ENCODE assay signal across 15 cellular contexts in genomic region chr10:92712016-92712889, GRCh38. TPM values are rescaled to one million over a fixed set of nuclear protein-coding genes. Genes with fewer than 3 reads are reported as not detected.
DNase-seq lines count a peak whose midpoint lies in the region; ATAC-seq and TF ChIP-seq lines count a peak whose summit lies in the region.
"Had no signal": no experiment of that assay in that cellular context is flagged by ENCODE, and none has a peak within 500 bp of the region (broad histone marks: within the 10 kb centered on the region; RNA-seq: fewer than 3 reads in every experiment).

No MANE protein-coding gene starts in this region.

- H3K4me3 Mint-ChIP-seq in CD14-positive monocyte = peak overlapping the region in 1 of 2 donors; percentile 76
- H3K4me3 Mint-ChIP-seq: activated T-helper 1 cell treated with anti-CD3 and anti-CD28 coated beads, Interleukin-12 subunit alpha, Interleukin-12 subunit beta, Interleukin-2, Interleukin-4 antibody, amounts not matched to agents 30 ng/mL and 10 ng/mL and 1 ng/mL, durations not matched to agents 14 hours and 24 hours and 36 hours; endodermal cell; stimulated activated naive CD8-positive, alpha-beta T cell treated with anti-CD3 and anti-CD28 coated beads, Interleukin-15, Interleukin-2, amounts not matched to agents 100 ng/mL and 50 ng/mL, for 24 hours had no signal

- intact Hi-C loops in CD14-positive monocyte (cut with micrococcal nuclease) = no loop called here

- peaks cover 21% of the 10 kb centered on the region for H3K4me1 Mint-ChIP-seq in CD14-positive monocyte

- ATAC-seq in HG03342 (IDR thresholded peaks at IDR 0.05; ENCODE audit: unreplicated experiment) = no peak

- H3K9me3 Mint-ChIP-seq in CD14-positive monocyte = peaks cover 0 to 13% (median 8%) of the 10 kb centered on the region in 7 donors
- H3K9me3 Mint-ChIP-seq: activated T-helper 1 cell treated with anti-CD3 and anti-CD28 coated beads, Interleukin-12 subunit alpha, Interleukin-12 subunit beta, Interleukin-2, Interleukin-4 antibody, amounts not matched to agents 30 ng/mL and 10 ng/mL and 1 ng/mL, durations not matched to agents 14 hours and 24 hours and 36 hours; stimulated activated naive CD8-positive, alpha-beta T cell treated with anti-CD3 and anti-CD28 coated beads, Interleukin-15, Interleukin-2, amounts not matched to agents 100 ng/mL and 50 ng/mL, for 24 hours had no signal

- H3K36me3 Mint-ChIP-seq in CD14-positive monocyte = no peaks in the 10 kb centered on the region

- DNase-seq in CD14-positive monocyte (ENCODE audit: low spot score) = no peak
- peak; percentile 53 for DNase-seq in HCEC 1CT
- DNase-seq in NCI-H774 (lab: John Stamatoyannopoulos, UW) = peak; percentile 41
- DNase-seq in choroid plexus epithelial cell (ENCODE audit: low read depth) = peak; percentile 58
- no peak for DNase-seq in ureter (ENCODE audit: low spot score)
- DNase-seq in NCI-H446 (lab: John Stamatoyannopoulos, UW) = no peak
- DNase-seq in AML-193 (lab: John Stamatoyannopoulos, UW) = no peak
- DNase-seq: activated CD4-positive, alpha-beta T cell treated with anti-CD3 and anti-CD28 coated beads for 1 hour; endodermal cell; hippocampal formation; Right ventricle myocardium superior had no signal

- peaks cover 18 to 26% (median 19%) of the 10 kb centered on the region in 3 donors for H3K27me3 Mint-ChIP-seq in CD14-positive monocyte (ENCODE audit: low read depth in 3 of 3)

- TF ChIP-seq CTCF in CD14-positive monocyte (IDR thresholded peaks at IDR 0.05) (no peak), choroid plexus epithelial cell (conservative IDR thresholded peaks at IDR 0.05; ENCODE audit: low read depth, low read length) (no peak)

- no peak overlapping the region for H3K4me3 ChIP-seq in choroid plexus epithelial cell (ENCODE audit: low read depth, low read length)
- H3K4me3 ChIP-seq: breast epithelium had no signal

- peak overlapping the region; percentile 24 to 77 (median 48) for H3K27ac Mint-ChIP-seq in CD14-positive monocyte
- H3K27ac Mint-ChIP-seq: activated T-helper 1 cell treated with anti-CD3 and anti-CD28 coated beads, Interleukin-12 subunit alpha, Interleukin-12 subunit beta, Interleukin-2, Interleukin-4 antibody, amounts not matched to agents 30 ng/mL and 10 ng/mL and 1 ng/mL, durations not matched to agents 14 hours and 24 hours and 36 hours; endodermal cell; stimulated activated naive CD8-positive, alpha-beta T cell treated with anti-CD3 and anti-CD28 coated beads, Interleukin-15, Interleukin-2, amounts not matched to agents 100 ng/mL and 50 ng/mL, for 24 hours had no signal

RNA-seq across cellular contexts. Expression of gene HHEX, which starts 22.5 kb away (rescaled TPM):
- 10 to 100 TPM; 33.6 to 54.6 TPM for polyA plus RNA-seq in CD14-positive monocyte
- 6.3 TPM for total RNA-seq in ureter

Comparison
In these comparisons a context has a peak if more than half of its experiments do, and no peak if none do; other contexts are left out.
1. DNase-seq: peak in HCEC 1CT (single experiment), NCI-H774 (single experiment) and choroid plexus epithelial cell (single experiment); none in CD14-positive monocyte (single experiment), ureter (single experiment), NCI-H446 (0 of 2) and AML-193 (0 of 2).